1 cellular context compared by ENCODE assay signal in genomic region chr11:73375830-73376167, GRCh38.
TF ChIP-seq lines count a peak whose summit lies in the region.

No MANE protein-coding gene starts in this region.

TF ChIP-seq in H1, 55 proteins besides CTCF, POLR2A, EP300 and RAD21:
- TF ChIP-seq E2F6 (IDR thresholded peaks at IDR 0.05) = no peak
- no peak for TF ChIP-seq MAX (IDR thresholded peaks at IDR 0.05)
- no peak for TF ChIP-seq TAF1 (IDR thresholded peaks at IDR 0.05; ENCODE audit: low read depth, low read length)
- TF ChIP-seq CTBP2 (IDR thresholded peaks at IDR 0.05; ENCODE audit: borderline replicate concordance, insufficient read depth, insufficient read length, low read length) = no peak
- no peak for TF ChIP-seq SIRT6 (IDR thresholded peaks at IDR 0.05; ENCODE audit: low read length)
- TF ChIP-seq CREB1 (IDR thresholded peaks at IDR 0.05) = no peak
- TF ChIP-seq ATF2 (IDR thresholded peaks at IDR 0.05; ENCODE audit: low read length) = no peak
- no peak for TF ChIP-seq BRCA1 (IDR thresholded peaks at IDR 0.05; ENCODE audit: low read depth, low read length)
- no peak for TF ChIP-seq SIX5 (IDR thresholded peaks at IDR 0.05; ENCODE audit: low read depth, low read length)
- no peak for TF ChIP-seq JUN (IDR thresholded peaks at IDR 0.05; ENCODE audit: low read depth, low read length)
- TF ChIP-seq RBBP5 (IDR thresholded peaks at IDR 0.05; ENCODE audit: borderline replicate concordance, low read depth, low read length) = no peak
- no peak for TF ChIP-seq CHD2 (IDR thresholded peaks at IDR 0.05; ENCODE audit: low read length)
